In the genomic region with DNA sequence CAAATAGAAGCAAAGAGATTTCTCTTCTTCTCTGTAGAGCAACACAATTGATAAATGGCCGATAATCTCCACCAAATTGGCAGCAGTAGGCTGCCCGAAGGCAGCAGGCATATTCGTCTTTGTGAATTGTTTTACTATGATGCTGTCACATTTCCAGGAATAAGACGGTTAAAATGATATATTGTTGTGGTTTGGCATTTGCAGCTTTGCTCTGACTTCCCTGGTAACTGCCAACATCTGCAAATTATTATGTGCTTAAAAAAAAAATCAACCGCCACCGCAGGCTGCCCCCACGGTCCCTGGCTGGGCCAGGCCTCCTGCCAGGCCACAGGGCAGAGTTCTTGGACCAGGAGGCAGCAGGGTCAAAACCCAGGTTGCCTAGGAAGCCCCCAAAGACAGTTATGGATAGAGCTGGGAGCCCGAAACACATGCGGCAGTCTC, we compare ENCODE assay signal across 8 cellular contexts.
DNase-seq lines count a peak whose midpoint lies in the region; ATAC-seq and TF ChIP-seq lines count a peak whose summit lies in the region.

No MANE protein-coding gene starts in this region.

- no peak for TF ChIP-seq CTCF in HEK293 (tag by site-specific recombination; IDR thresholded peaks at IDR 0.05)
- no peak for TF ChIP-seq CTCF in RWPE1 (conservative IDR thresholded peaks at IDR 0.05; ENCODE audit: low read depth)
- TF ChIP-seq CTCF in fibroblast of pulmonary artery (IDR thresholded peaks at IDR 0.05; ENCODE audit: low read length, missing control alignments), result no peak
- TF ChIP-seq CTCF in glutamatergic neuron (IDR thresholded peaks at IDR 0.05; ENCODE audit: partially characterized antibody, unreplicated experiment), result no peak
- TF ChIP-seq CTCF in Caco-2 (IDR thresholded peaks at IDR 0.05; ENCODE audit: insufficient read depth in 1 of 2, low read depth in 1 of 2, low read length in 1 of 2, severe bottlenecking in 1 of 2, unreplicated experiment in 1 of 2), result no peak

- H3K27ac ChIP-seq in HEK293 (ENCODE audit: extremely low read depth, low read depth, low read length) (peak overlapping the region; percentile 40; the same call in 1 of the 2 replicates), RWPE1 (peak overlapping the region; percentile 97)

- ATAC-seq in stimulated activated effector memory CD8-positive, alpha-beta T cell treated with anti-CD3 and anti-CD28 coated beads, Interleukin-12 subunit alpha, Interleukin-12 subunit beta, amount 100 ng/mL, for 72 hours, result peak; percentile 58

- H3K36me3 Mint-ChIP-seq in stimulated activated effector memory CD8-positive, alpha-beta T cell treated with anti-CD3 and anti-CD28 coated beads, Interleukin-12 subunit alpha, Interleukin-12 subunit beta, amount 100 ng/mL, for 72 hours, result peaks cover 5% of the 10 kb centered on the region
- no peaks in the 10 kb centered on the region for H3K36me3 Mint-ChIP-seq in glutamatergic neuron (ENCODE audit: unreplicated experiment)
- H3K36me3 Mint-ChIP-seq in Caco-2 (ENCODE audit: insufficient read depth, unreplicated experiment), result no peaks in the 10 kb centered on the region

- BruUV-seq in Caco-2 (replicated peaks; lab: Mats Ljungman, UMichigan), result no TSS peak

- H3K4me1 Mint-ChIP-seq in stimulated activated effector memory CD8-positive, alpha-beta T cell treated with anti-CD3 and anti-CD28 coated beads, Interleukin-12 subunit alpha, Interleukin-12 subunit beta, amount 100 ng/mL, for 72 hours, result peaks cover 31% of the 10 kb centered on the region
- H3K4me1 Mint-ChIP-seq in glutamatergic neuron (ENCODE audit: low read depth, unreplicated experiment) (peaks cover 29% of the 10 kb centered on the region), Caco-2 (ENCODE audit: low read depth, unreplicated experiment) (peaks cover 19% of the 10 kb centered on the region)

- H3K27ac Mint-ChIP-seq in stimulated activated effector memory CD8-positive, alpha-beta T cell treated with anti-CD3 and anti-CD28 coated beads, Interleukin-12 subunit alpha, Interleukin-12 subunit beta, amount 100 ng/mL, for 72 hours, result peak overlapping the region; percentile 30
- no peak overlapping the region for H3K27ac Mint-ChIP-seq in glutamatergic neuron (ENCODE audit: unreplicated experiment)
- H3K27ac Mint-ChIP-seq in Caco-2 (ENCODE audit: unreplicated experiment), result no peak overlapping the region

- H3K4me3 ChIP-seq in HEK293 (ENCODE audit: low read depth, low read length) (no peak overlapping the region), fibroblast of pulmonary artery (replicated peaks; ENCODE audit: low read depth, low read length) (no peak overlapping the region), Caco-2 (ENCODE audit: low read depth, low read length) (no peak overlapping the region)

- no peak for DNase-seq in RWPE1 (ENCODE audit: low spot score)
- DNase-seq in fibroblast of pulmonary artery (ENCODE audit: low read depth), result peak; percentile 88
- peak in 1 of 2 donors; percentile 59 for DNase-seq in stimulated activated effector memory CD8-positive, alpha-beta T cell treated with anti-CD3 and anti-CD28 coated beads, Interleukin-12 subunit alpha, Interleukin-12 subunit beta, amount 100 ng/mL, for 72 hours (ENCODE audit: low spot score in 2 of 2)
- no peak for DNase-seq in epidermal melanocyte (ENCODE audit: insufficient read length, low spot score)
- DNase-seq in glutamatergic neuron, result no peak
- no peak for DNase-seq in cerebellar nuclear complex (lab: John Stamatoyannopoulos, UW)
- no peak for DNase-seq in Caco-2

- H3K27me3 Mint-ChIP-seq in glutamatergic neuron (ENCODE audit: unreplicated experiment), result no peaks in the 10 kb centered on the region
- no peaks in the 10 kb centered on the region for H3K27me3 Mint-ChIP-seq in Caco-2 (ENCODE audit: insufficient read depth, unreplicated experiment)

- CTCF ChIA-PET in HEK293 (lab: Yijun Ruan, JAX), result no interaction called here
- CTCF ChIA-PET in RWPE1 (lab: Yijun Ruan, JAX), result no interaction called here
- CTCF ChIA-PET in Caco-2 (lab: Charles Lee), result no interaction called here

- intact Hi-C loops in Caco-2 (cut with micrococcal nuclease; ENCODE audit: unreplicated experiment), result no loop called here

- H3K4me1 ChIP-seq in HEK293 (ENCODE audit: control insufficient read depth, insufficient read depth, low read length), result peaks cover 31% of the 10 kb centered on the region
- peaks cover 21% of the 10 kb centered on the region for H3K4me1 ChIP-seq in Caco-2

- no peaks in the 10 kb centered on the region for H3K9me3 Mint-ChIP-seq in stimulated activated effector memory CD8-positive, alpha-beta T cell treated with anti-CD3 and anti-CD28 coated beads, Interleukin-12 subunit alpha, Interleukin-12 subunit beta, amount 100 ng/mL, for 72 hours
- H3K9me3 Mint-ChIP-seq in glutamatergic neuron (ENCODE audit: unreplicated experiment) (peaks cover 5% of the 10 kb centered on the region), Caco-2 (ENCODE audit: unreplicated experiment) (no peaks in the 10 kb centered on the region)

- H3K9me3 ChIP-seq in HEK293 (ENCODE audit: control insufficient read depth, insufficient read depth, low read depth, low read length) (no peaks in the 10 kb centered on the region), Caco-2 (no peaks in the 10 kb centered on the region)

- H3K4me3 Mint-ChIP-seq in stimulated activated effector memory CD8-positive, alpha-beta T cell treated with anti-CD3 and anti-CD28 coated beads, Interleukin-12 subunit alpha, Interleukin-12 subunit beta, amount 100 ng/mL, for 72 hours, result peak overlapping the region; percentile 52
- H3K4me3 Mint-ChIP-seq in glutamatergic neuron (ENCODE audit: unreplicated experiment) (no peak overlapping the region), Caco-2 (ENCODE audit: unreplicated experiment) (no peak overlapping the region)

- no peaks in the 10 kb centered on the region for H3K27me3 ChIP-seq in Caco-2 (replicated peaks; ENCODE audit: control insufficient read depth, insufficient read depth, low read length)

- H3K36me3 ChIP-seq in HEK293 (ENCODE audit: control insufficient read depth in 2 of 2, insufficient read depth in 1 of 2, low read length in 2 of 2) (no peaks in the 10 kb centered on the region), Caco-2 (ENCODE audit: control insufficient read depth, insufficient read depth, low read length) (no peaks in the 10 kb centered on the region)

- POLR2A ChIA-PET in HEK293 (lab: Yijun Ruan, JAX) (no interaction called here), RWPE1 (lab: Yijun Ruan, JAX; ENCODE audit: low non-redundant PET) (no interaction called here), Caco-2 (lab: Charles Lee) (no interaction called here)

TF ChIP-seq in HEK293, 187 proteins besides CTCF, POLR2A, EP300 and RAD21 (continues in another document):
- peak; percentile 29 for TF ChIP-seq ZFHX2 (tag by site-specific recombination; conservative IDR thresholded peaks at IDR 0.05)
- TF ChIP-seq ZNF391 (tag by site-specific recombination; IDR thresholded peaks at IDR 0.05; ENCODE audit: borderline replicate concordance, low read depth), result 0 out of 2 replicates have a peak, but pooled peaks have one; percentile 52
- peak; percentile 94; the same call in 1 of the 2 replicates for TF ChIP-seq ZBTB1 (tag by site-specific recombination; IDR thresholded peaks at IDR 0.05)
- TF ChIP-seq, protein P1, sequence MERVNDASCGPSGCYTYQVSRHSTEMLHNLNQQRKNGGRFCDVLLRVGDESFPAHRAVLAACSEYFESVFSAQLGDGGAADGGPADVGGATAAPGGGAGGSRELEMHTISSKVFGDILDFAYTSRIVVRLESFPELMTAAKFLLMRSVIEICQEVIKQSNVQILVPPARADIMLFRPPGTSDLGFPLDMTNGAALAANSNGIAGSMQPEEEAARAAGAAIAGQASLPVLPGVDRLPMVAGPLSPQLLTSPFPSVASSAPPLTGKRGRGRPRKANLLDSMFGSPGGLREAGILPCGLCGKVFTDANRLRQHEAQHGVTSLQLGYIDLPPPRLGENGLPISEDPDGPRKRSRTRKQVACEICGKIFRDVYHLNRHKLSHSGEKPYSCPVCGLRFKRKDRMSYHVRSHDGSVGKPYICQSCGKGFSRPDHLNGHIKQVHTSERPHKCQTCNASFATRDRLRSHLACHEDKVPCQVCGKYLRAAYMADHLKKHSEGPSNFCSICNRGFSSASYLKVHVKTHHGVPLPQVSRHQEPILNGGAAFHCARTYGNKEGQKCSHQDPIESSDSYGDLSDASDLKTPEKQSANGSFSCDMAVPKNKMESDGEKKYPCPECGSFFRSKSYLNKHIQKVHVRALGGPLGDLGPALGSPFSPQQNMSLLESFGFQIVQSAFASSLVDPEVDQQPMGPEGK (tag by site-specific recombination; IDR thresholded peaks at IDR 0.05), result peak; percentile 82
- peak; percentile 66; the same call in 1 of the 2 replicates for TF ChIP-seq OVOL3 (tag by site-specific recombination; IDR thresholded peaks at IDR 0.05)
- no peak for TF ChIP-seq ZNF747 (tag by site-specific recombination; IDR thresholded peaks at IDR 0.05)
- TF ChIP-seq SP7 (tag by site-specific recombination; IDR thresholded peaks at IDR 0.05), result peak; percentile 90
- TF ChIP-seq, protein P2, sequence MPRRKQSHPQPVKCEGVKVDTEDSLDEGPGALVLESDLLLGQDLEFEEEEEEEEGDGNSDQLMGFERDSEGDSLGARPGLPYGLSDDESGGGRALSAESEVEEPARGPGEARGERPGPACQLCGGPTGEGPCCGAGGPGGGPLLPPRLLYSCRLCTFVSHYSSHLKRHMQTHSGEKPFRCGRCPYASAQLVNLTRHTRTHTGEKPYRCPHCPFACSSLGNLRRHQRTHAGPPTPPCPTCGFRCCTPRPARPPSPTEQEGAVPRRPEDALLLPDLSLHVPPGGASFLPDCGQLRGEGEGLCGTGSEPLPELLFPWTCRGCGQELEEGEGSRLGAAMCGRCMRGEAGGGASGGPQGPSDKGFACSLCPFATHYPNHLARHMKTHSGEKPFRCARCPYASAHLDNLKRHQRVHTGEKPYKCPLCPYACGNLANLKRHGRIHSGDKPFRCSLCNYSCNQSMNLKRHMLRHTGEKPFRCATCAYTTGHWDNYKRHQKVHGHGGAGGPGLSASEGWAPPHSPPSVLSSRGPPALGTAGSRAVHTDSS (tag by site-specific recombination; IDR thresholded peaks at IDR 0.05), result no peak
- TF ChIP-seq ZBTB48 (tag by site-specific recombination; IDR thresholded peaks at IDR 0.05), result no peak
- TF ChIP-seq ZSCAN30 (tag by site-specific recombination; IDR thresholded peaks at IDR 0.05), result peak; percentile 52; the same call in 1 of the 2 replicates
